ENCODE assay signal across 20 cellular contexts in the genomic region with DNA sequence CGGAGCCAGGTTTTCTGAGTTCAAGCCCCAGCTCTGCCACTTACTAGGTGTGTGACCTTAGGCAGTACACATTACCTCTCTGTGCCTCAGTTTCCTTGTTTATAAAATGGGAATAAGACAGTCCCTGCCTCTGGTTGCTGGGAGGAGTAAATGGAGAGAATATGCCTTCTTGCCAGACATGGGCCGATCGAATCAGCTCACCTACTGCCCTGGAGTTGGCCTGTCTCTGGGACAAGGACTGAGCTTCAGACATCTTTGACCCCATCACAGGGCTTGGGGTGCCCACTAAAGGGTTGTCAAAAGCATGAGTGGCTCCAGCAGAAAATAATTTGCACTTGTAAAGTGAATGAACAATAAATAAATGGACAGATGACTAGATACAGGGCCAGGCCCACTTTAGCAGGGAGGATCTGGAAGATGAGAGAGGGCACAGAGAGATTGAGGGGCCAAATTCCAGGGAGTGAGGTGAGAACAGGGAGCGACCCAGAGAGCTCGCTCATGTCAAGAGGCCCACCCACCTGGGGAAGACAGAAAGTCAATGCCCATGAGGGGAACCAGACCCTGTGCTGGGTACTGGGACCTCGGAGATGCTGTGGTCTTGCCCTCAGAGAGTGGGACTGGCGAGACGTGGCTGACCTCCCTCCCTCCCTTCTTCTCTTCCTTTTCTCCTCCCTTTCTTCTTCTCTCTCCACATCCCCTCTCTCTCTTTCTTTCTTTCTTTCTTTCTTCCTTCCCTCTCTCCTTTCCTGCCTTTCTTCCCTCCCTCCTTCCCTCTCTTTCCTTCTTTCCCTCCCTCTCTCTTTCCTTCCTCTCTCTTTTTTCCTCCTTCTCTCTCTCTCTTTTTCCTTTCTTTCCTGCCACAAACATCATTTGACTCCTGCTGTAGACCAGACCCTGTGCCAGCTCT. TPM values are rescaled to one million over a fixed set of nuclear protein-coding genes. Genes with fewer than 3 reads are reported as not detected.
DNase-seq lines count a peak whose midpoint lies in the region; ATAC-seq, FAIRE-seq and TF ChIP-seq lines count a peak whose summit lies in the region.
"Had no signal": no experiment of that assay in that cellular context is flagged by ENCODE, and none has a peak within 500 bp of the region (broad histone marks: within the 10 kb centered on the region; RNA-seq: fewer than 3 reads in every experiment).

No MANE protein-coding gene starts in this region.

- no peak for FAIRE-seq in HepG2 (lab: Jason Lieb, UNC)
- FAIRE-seq: A549, D721Med, GM19239, HTR-8/SVneo had no signal

- H4K91ac ChIP-seq in neuronal stem cell (ENCODE audit: low read depth, low read length, poor library complexity): no peak overlapping the region

- H3K27me3 Mint-ChIP-seq in WTC11 (ENCODE audit: low read depth) (peaks cover 2% of the 10 kb centered on the region; the same call in 1 of the 2 replicates), Calu3 (ENCODE audit: unreplicated experiment) (peaks cover 63% of the 10 kb centered on the region)

- no peak overlapping the region for H2AK5ac ChIP-seq in neuronal stem cell (ENCODE audit: low read depth, low read length)

- WGBS in HepG2 (ENCODE audit: low lambda C conversion rate): 17% methylated on average over 8 of the region's 8 CpGs
- 79% methylated on average over 6 of the region's 8 CpGs for WGBS in right lobe of liver (ENCODE audit: insufficient coverage, low coverage, low lambda C conversion rate, missing lambda C conversion rate)
- WGBS in neuronal stem cell (ENCODE audit: extremely low coverage in 2 of 2, insufficient read length in 2 of 2, insufficient replicate concordance in 1 of 2), 2 donors: no CpG with 5 or more reads among the region's 8 CpGs

- POLR2A ChIA-PET in HepG2 (lab: Yijun Ruan, JAX): no interaction called here
- POLR2A ChIA-PET in WTC11 (lab: Charles Lee): no interaction called here
- POLR2A ChIA-PET in GM10248 (lab: Yijun Ruan, JAX): no interaction called here

- no peak for TF ChIP-seq POLR2A in HepG2 (IDR thresholded peaks at IDR 0.05; ENCODE audit: insufficient read depth in 1 of 2, low read depth in 2 of 2, low read length in 2 of 2)
- no peak for TF ChIP-seq POLR2A in right lobe of liver (IDR thresholded peaks at IDR 0.05)

- H3K9me3 ChIP-seq in HepG2 (ENCODE audit: low read length) (peaks cover 5% of the 10 kb centered on the region), right lobe of liver (no peaks in the 10 kb centered on the region), neuronal stem cell (replicated peaks in 1 of 2; ENCODE audit: control insufficient read depth in 2 of 2, insufficient read depth in 1 of 2, low read depth in 1 of 2, low read length in 2 of 2) (peaks cover 3 to 5% of the 10 kb centered on the region in 2 donors)
- H3K9me3 ChIP-seq: BE2C had no signal

- no peak overlapping the region for H3K23ac ChIP-seq in neuronal stem cell (ENCODE audit: low read depth, low read length, poor library complexity)

- no peak overlapping the region for H2BK120ac ChIP-seq in neuronal stem cell (ENCODE audit: low read depth, low read length)

- no peaks in the 10 kb centered on the region for H3K4me1 Mint-ChIP-seq in WTC11
- peaks cover 9% of the 10 kb centered on the region for H3K4me1 Mint-ChIP-seq in Calu3 (ENCODE audit: low read depth, unreplicated experiment)
- H3K4me1 Mint-ChIP-seq: CD4-positive, alpha-beta memory T cell had no signal

- no peaks in the 10 kb centered on the region for H3K79me1 ChIP-seq in neuronal stem cell (ENCODE audit: low read depth, low read length)

- intact Hi-C loops in HepG2 (cut with micrococcal nuclease; ENCODE audit: unreplicated experiment): loop anchor here (1.0 kb wide), 1 partner anchor 37 kb away; no protein-coding TSS in a partner anchor
- intact Hi-C loops in right lobe of liver (cut with DNase I): no loop called here
- intact Hi-C loops in Calu3 (cut with micrococcal nuclease; ENCODE audit: unreplicated experiment): no loop called here

- TF ChIP-seq RAD21 in HepG2 (CRISPR knock-in tag; IDR thresholded peaks at IDR 0.05): no peak

- H3K27ac ChIP-seq in HepG2 (ENCODE audit: extremely low read length, insufficient read depth, low read length) (no peak overlapping the region), right lobe of liver (no peak overlapping the region), neuronal stem cell (replicated peaks; ENCODE audit: low read length) (no peak overlapping the region)
- H3K27ac ChIP-seq: A549, C4-2B had no signal

- no peaks in the 10 kb centered on the region for H3K4me1 ChIP-seq in HepG2 (ENCODE audit: insufficient read depth, low read length)
- no peaks in the 10 kb centered on the region for H3K4me1 ChIP-seq in right lobe of liver
- H3K4me1 ChIP-seq in neuronal stem cell (ENCODE audit: control insufficient read depth in 2 of 2, insufficient read depth in 1 of 2, low read depth in 1 of 2, low read length in 2 of 2): no peaks in the 10 kb centered on the region
- H3K4me1 ChIP-seq: A549, BE2C, HAP-1 had no signal

- peak overlapping the region; percentile 25 for H3K18ac ChIP-seq in neuronal stem cell (ENCODE audit: low read length)

- H3K4ac ChIP-seq in neuronal stem cell (ENCODE audit: low read length): no peak overlapping the region

- H3K27ac Mint-ChIP-seq in WTC11 (no peak overlapping the region), Calu3 (ENCODE audit: unreplicated experiment) (no peak overlapping the region)
- H3K27ac Mint-ChIP-seq: CD4-positive, alpha-beta memory T cell; HFFc6 had no signal

- BruUV-seq in HepG2 (replicated peaks; lab: Mats Ljungman, UMichigan) (no TSS peak), Calu3 (replicated peaks; lab: Mats Ljungman, UMichigan) (no TSS peak)

- H3K9ac ChIP-seq in HepG2 (ENCODE audit: insufficient read depth, low read depth, low read length) (no peak overlapping the region), neuronal stem cell (ENCODE audit: low read depth, low read length, poor library complexity) (no peak overlapping the region)

- H3K9me3 Mint-ChIP-seq in WTC11: peaks cover 11% of the 10 kb centered on the region
- H3K9me3 Mint-ChIP-seq in Calu3 (ENCODE audit: low read depth, unreplicated experiment): peaks cover 2% of the 10 kb centered on the region

- H3K4me3 ChIP-seq in HepG2 (replicated peaks in 1 of 3; ENCODE audit: insufficient read depth in 1 of 3, low read depth in 2 of 3, low read length in 3 of 3) (no peak overlapping the region), right lobe of liver (no peak overlapping the region), neuronal stem cell (ENCODE audit: low read length in 2 of 2) (no peak overlapping the region)
- H3K4me3 ChIP-seq: A549, HAP-1 had no signal

- H3K4me2 ChIP-seq in HepG2 (ENCODE audit: low read depth, low read length) (no peak overlapping the region), neuronal stem cell (ENCODE audit: insufficient read depth, low read length, poor library complexity, severe bottlenecking) (no peak overlapping the region)
- H3K4me2 ChIP-seq: A549 had no signal

- H3K79me2 ChIP-seq in HepG2 (ENCODE audit: insufficient read depth, low read length): no peaks in the 10 kb centered on the region

- H3K36me3 Mint-ChIP-seq in WTC11 (peaks cover 7% of the 10 kb centered on the region), Calu3 (ENCODE audit: insufficient read depth, unreplicated experiment) (no peaks in the 10 kb centered on the region)

- H3K4me3 Mint-ChIP-seq in WTC11: no peak overlapping the region
- no peak overlapping the region for H3K4me3 Mint-ChIP-seq in Calu3 (ENCODE audit: low read depth, unreplicated experiment)
- H3K4me3 Mint-ChIP-seq: CD4-positive, alpha-beta memory T cell; HFFc6 had no signal

- TF ChIP-seq EP300 in HepG2 (IDR thresholded peaks at IDR 0.05; ENCODE audit: low read depth in 2 of 2, low read length in 2 of 2) (no peak), HepG2 (CRISPR knock-in tag; IDR thresholded peaks at IDR 0.05; ENCODE audit: borderline replicate concordance) (no peak)

- no peak for ATAC-seq in HepG2
- no peak for ATAC-seq in right lobe of liver
- no peak for ATAC-seq in WTC11
- ATAC-seq: A549 had no signal

- TF ChIP-seq CTCF in HepG2 (CRISPR knock-in tag; IDR thresholded peaks at IDR 0.05) (no peak), right lobe of liver (IDR thresholded peaks at IDR 0.05) (no peak), WTC11 (IDR thresholded peaks at IDR 0.05) (no peak), GM10248 (IDR thresholded peaks at IDR 0.05; ENCODE audit: control extremely low read depth, extremely low read depth, low read depth, missing control alignments) (no peak), Calu3 (IDR thresholded peaks at IDR 0.05; ENCODE audit: unreplicated experiment) (no peak)

- CTCF ChIA-PET in HepG2 (lab: Yijun Ruan, JAX; ENCODE audit: low intra/inter-chr PET ratio, low total read pairs) (no interaction called here), WTC11 (lab: Charles Lee) (no interaction called here), GM10248 (lab: Yijun Ruan, JAX) (no interaction called here), Calu3 (lab: Charles Lee) (no interaction called here)

- H2BK15ac ChIP-seq in neuronal stem cell (ENCODE audit: low read length): no peak overlapping the region

- H3K14ac ChIP-seq in neuronal stem cell (ENCODE audit: low read length): no peak overlapping the region

- no peak for DNase-seq in HepG2 (ENCODE audit: low spot score)
- DNase-seq in right lobe of liver: no peak
- DNase-seq in WTC11 (ENCODE audit: low spot score): no peak
- DNase-seq in neuronal stem cell (ENCODE audit: low spot score): no peak
- DNase-seq in cortex of kidney (lab: John Stamatoyannopoulos, UW): no peak
- DNase-seq in GM10248 (ENCODE audit: extremely low spot score): no peak
- DNase-seq in Calu3: no peak
- DNase-seq: BE2C; CD4-positive, alpha-beta memory T cell; DND-41; GDM1; GOT3; HFFc6 had no signal

- H3K36me3 ChIP-seq in HepG2 (replicated peaks in 1 of 2; ENCODE audit: control insufficient read depth in 1 of 2, insufficient read depth in 2 of 2, low read length in 2 of 2): no peaks in the 10 kb centered on the region
- H3K36me3 ChIP-seq in right lobe of liver: no peaks in the 10 kb centered on the region
- H3K36me3 ChIP-seq in neuronal stem cell (replicated peaks in 1 of 2; ENCODE audit: control insufficient read depth in 2 of 2, insufficient read depth in 2 of 2, low read length in 2 of 2): no peaks in the 10 kb centered on the region
- H3K36me3 ChIP-seq: BE2C, HAP-1 had no signal

- H3K27me3 ChIP-seq in HepG2 (ENCODE audit: control insufficient read depth in 1 of 2, insufficient read depth in 2 of 2, low read length in 2 of 2) (peaks cover 0 to 34% of the 10 kb centered on the region in 2 experiments; a peak in 2 of 5 replicates), right lobe of liver (no peaks in the 10 kb centered on the region), neuronal stem cell (ENCODE audit: control insufficient read depth in 3 of 3, insufficient read depth in 3 of 3, low read depth in 1 of 3, low read length in 3 of 3) (no peaks in the 10 kb centered on the region)

- H4K8ac ChIP-seq in neuronal stem cell (ENCODE audit: low read depth, low read length): no peak overlapping the region

- H4K20me1 ChIP-seq in HepG2 (ENCODE audit: insufficient read depth, low read length): no peaks in the 10 kb centered on the region; the same call in 1 of the 2 replicates

- H2AFZ ChIP-seq in HepG2 (ENCODE audit: low read length): no peak overlapping the region
- no peak overlapping the region for H2AFZ ChIP-seq in neuronal stem cell (ENCODE audit: low read length)

- no peak overlapping the region for H2BK5ac ChIP-seq in neuronal stem cell (ENCODE audit: low read length)

- H2BK12ac ChIP-seq in neuronal stem cell (ENCODE audit: low read length): no peak overlapping the region

- in situ Hi-C loops in HepG2 (cut with HindIII; ENCODE audit: extremely low pct_ligation_motif_present, low pct_unique_long_range_greater_than_20kb): no loop called here

RNA-seq across cellular contexts. Expression of gene BPIFA2, which starts 3.9 kb away (rescaled TPM):
- total RNA-seq in HepG2 (2016; rRNA removed; fragmentation: Illumina TruSeq; extraction: Trizol) (not detected in 2 replicates), right lobe of liver (not detected), WTC11 (2021) (not detected in 3 replicates), Calu3 (2022) (not detected in 2 replicates)
- not detected in 2 replicates for total RNA-seq in HepG2 (2016; cell fraction: cytosol; rRNA removed; fragmentation: Illumina TruSeq; extraction: Trizol; ENCODE audit: low read depth)
- not detected in 2 replicates for total RNA-seq in HepG2 (2016; cell fraction: insoluble cytoplasmic fraction; rRNA removed; fragmentation: Illumina TruSeq; extraction: Trizol)
- total RNA-seq in HepG2 (2016; cell fraction: membrane; rRNA removed; fragmentation: Illumina TruSeq; extraction: Trizol): not detected in 2 replicates
- not detected in 2 replicates for total RNA-seq in HepG2 (2016; cell fraction: nucleus; rRNA removed; fragmentation: Illumina TruSeq; extraction: Trizol)
- polyA plus RNA-seq in HepG2 (2011; rRNA removed): not detected in 2 replicates
- not detected in 2 replicates for polyA plus RNA-seq in HepG2 (2011; cell fraction: cytosol; rRNA removed)
- not detected in 2 replicates for polyA plus RNA-seq in HepG2 (2011; cell fraction: nucleus; rRNA removed)
- not detected in 2 replicates for polyA plus RNA-seq in HepG2 (2012)
- not detected in 2 replicates for polyA plus RNA-seq in HepG2 (2016; cell fraction: cytosol; fragmentation: Illumina TruSeq; extraction: Trizol; ENCODE audit: low read depth)
- polyA plus RNA-seq in HepG2 (2016; cell fraction: insoluble cytoplasmic fraction; fragmentation: Illumina TruSeq; extraction: Trizol; ENCODE audit: low read depth): not detected in 2 replicates
- not detected in 2 replicates for polyA plus RNA-seq in HepG2 (2016; cell fraction: membrane; fragmentation: Illumina TruSeq; extraction: Trizol; ENCODE audit: low read depth)
- polyA plus RNA-seq in HepG2 (2016; cell fraction: nucleus; fragmentation: Illumina TruSeq; extraction: Trizol; ENCODE audit: insufficient read depth, low read depth): not detected in 2 replicates
- polyA minus RNA-seq in HepG2 (2011; rRNA and poly(A)+ RNA removed; ENCODE audit: low replicate concordance): not detected in 2 replicates
- not detected in 2 replicates for polyA minus RNA-seq in HepG2 (2011; cell fraction: cytosol; rRNA and poly(A)+ RNA removed)
- not detected in 2 replicates for polyA minus RNA-seq in HepG2 (2011; cell fraction: nucleus; rRNA and poly(A)+ RNA removed)
- polyA plus RNA-seq in neuronal stem cell (2013, experiment 1 of 2): not detected
- polyA plus RNA-seq in neuronal stem cell (2013, experiment 2 of 2): not detected
- total RNA-seq: CD4-positive, alpha-beta memory T cell; HFFc6 had no signal
- polyA plus RNA-seq: AG04450; CD4-positive, alpha-beta memory T cell had no signal

RNA-seq across cellular contexts. Expression of gene BPIFA3, which starts 53.0 kb away (rescaled TPM):
- total RNA-seq in HepG2 (2016; rRNA removed; fragmentation: Illumina TruSeq; extraction: Trizol): not detected in 2 replicates
- total RNA-seq in HepG2 (2016; cell fraction: cytosol; rRNA removed; fragmentation: Illumina TruSeq; extraction: Trizol; ENCODE audit: low read depth): not detected in 2 replicates
- not detected in 2 replicates for total RNA-seq in HepG2 (2016; cell fraction: insoluble cytoplasmic fraction; rRNA removed; fragmentation: Illumina TruSeq; extraction: Trizol)
- not detected in 2 replicates for total RNA-seq in HepG2 (2016; cell fraction: membrane; rRNA removed; fragmentation: Illumina TruSeq; extraction: Trizol)
- not detected in 2 replicates for total RNA-seq in HepG2 (2016; cell fraction: nucleus; rRNA removed; fragmentation: Illumina TruSeq; extraction: Trizol)
- polyA plus RNA-seq in HepG2 (2011; rRNA removed): not detected in 2 replicates
- not detected in 2 replicates for polyA plus RNA-seq in HepG2 (2011; cell fraction: cytosol; rRNA removed)
- not detected in 2 replicates for polyA plus RNA-seq in HepG2 (2011; cell fraction: nucleus; rRNA removed)
- polyA plus RNA-seq in HepG2 (2012): not detected in 2 replicates
- polyA plus RNA-seq in HepG2 (2016; cell fraction: cytosol; fragmentation: Illumina TruSeq; extraction: Trizol; ENCODE audit: low read depth): not detected in 2 replicates
- polyA plus RNA-seq in HepG2 (2016; cell fraction: insoluble cytoplasmic fraction; fragmentation: Illumina TruSeq; extraction: Trizol; ENCODE audit: low read depth): not detected in 2 replicates
- polyA plus RNA-seq in HepG2 (2016; cell fraction: membrane; fragmentation: Illumina TruSeq; extraction: Trizol; ENCODE audit: low read depth): not detected in 2 replicates
- not detected in 2 replicates for polyA plus RNA-seq in HepG2 (2016; cell fraction: nucleus; fragmentation: Illumina TruSeq; extraction: Trizol; ENCODE audit: insufficient read depth, low read depth)
- polyA minus RNA-seq in HepG2 (2011; rRNA and poly(A)+ RNA removed; ENCODE audit: low replicate concordance): not detected in 2 replicates
- polyA minus RNA-seq in HepG2 (2011; cell fraction: cytosol; rRNA and poly(A)+ RNA removed): not detected in 2 replicates
- polyA minus RNA-seq in HepG2 (2011; cell fraction: nucleus; rRNA and poly(A)+ RNA removed): not detected in 2 replicates
- total RNA-seq in right lobe of liver: not detected
- not detected in 3 replicates for total RNA-seq in WTC11 (2021)
- polyA plus RNA-seq in neuronal stem cell (2013, experiment 1 of 2): not detected
- not detected for polyA plus RNA-seq in neuronal stem cell (2013, experiment 2 of 2)
- not detected in 2 replicates for total RNA-seq in Calu3 (2022)
- total RNA-seq: CD4-positive, alpha-beta memory T cell; HFFc6 had no signal
- polyA plus RNA-seq: A549; AG04450; CD4-positive, alpha-beta memory T cell had no signal

Comparison
In these comparisons a context has a peak if more than half of its experiments do, and no peak if none do; other contexts are left out.
1. Of the 50 proteins assayed by ChIP-seq in both HepG2 and WTC11: peak only in HepG2: none; only in WTC11: ZNF512; in both: none; in neither: 49.